17 cellular contexts compared by ENCODE assay signal in genomic region chr11:85088286-85088685, GRCh38.
"Had no signal": no experiment of that assay in that cellular context is flagged by ENCODE, and none has a peak within 500 bp of the region (broad histone marks: within the 10 kb centered on the region; RNA-seq: fewer than 3 reads in every experiment).

No MANE protein-coding gene starts in this region.

- ATAC-seq: left ventricle myocardium superior; mucosa of descending colon; naive thymus-derived CD4-positive, alpha-beta T cell had no signal

- H3K9me3 ChIP-seq: vagina had no signal

- H3K27ac ChIP-seq: cardiac muscle cell, skin epidermis, tibial nerve, vagina had no signal

- H3K4me1 ChIP-seq: tibial nerve, vagina had no signal

- H3K4me3 ChIP-seq: cardiac muscle cell, mucosa of descending colon, skin epidermis, tibial nerve, vagina had no signal

- H3K27me3 ChIP-seq: cardiac muscle cell, tibial nerve, vagina had no signal

- H3K36me3 ChIP-seq: cardiac muscle cell, tibial nerve, vagina had no signal

- DNase-seq: activated CD4-positive, alpha-beta T cell treated with anti-CD3 and anti-CD28 coated beads for 1 hour; activated CD4-positive, alpha-beta T cell treated with anti-CD3 and anti-CD28 coated beads, Interleukin-2, amount 50 U/mL, for 4 hours; activated naive CD4-positive, alpha-beta T cell treated with Interleukin-2 at 50 U/mL for 16 hours; activated T-cell treated with anti-CD3 and anti-CD28 coated beads for 4 hours; aorta; hippocampal formation; left ventricle myocardium superior; mucosa of descending colon; naive thymus-derived CD4-positive, alpha-beta T cell; posterior cingulate gyrus; stimulated activated CD4-positive, alpha-beta T cell treated with anti-CD3 and anti-CD28 coated beads, Interleukin-4, amount 100 ng/mL, for 24 hours; stimulated activated naive CD4-positive, alpha-beta T cell treated with Interleukin-2 at 50 U/mL for 16 hours; substantia nigra had no signal
